ENCODE assay signal across 23 cellular contexts in genomic region chr20:34448517-34448916, GRCh38.
DNase-seq lines count a peak whose midpoint lies in the region; ATAC-seq and TF ChIP-seq lines count a peak whose summit lies in the region.
"Had no signal": no experiment of that assay in that cellular context is flagged by ENCODE, and none has a peak within 500 bp of the region (broad histone marks: within the 10 kb centered on the region; RNA-seq: fewer than 3 reads in every experiment).

No MANE protein-coding gene starts in this region.

- H3K4me3 ChIP-seq in CD8-positive, alpha-beta memory T cell (ENCODE audit: low read length) = no peak overlapping the region
- no peak overlapping the region for H3K4me3 ChIP-seq in SK-N-MC

- no peak for ATAC-seq in effector memory CD8-positive, alpha-beta T cell (replicated peaks)
- no peak for ATAC-seq in natural killer cell

- TF ChIP-seq CTCF in natural killer cell (IDR thresholded peaks at IDR 0.05) (no peak), GM13977 (IDR thresholded peaks at IDR 0.05; ENCODE audit: extremely low read depth, insufficient read depth, missing control alignments) (no peak)

- CTCF ChIA-PET in CD8-positive, alpha-beta memory T cell (lab: Charles Lee) = no interaction called here

- H3K4me1 ChIP-seq in CD8-positive, alpha-beta memory T cell (ENCODE audit: insufficient read depth, low read length) = no peaks in the 10 kb centered on the region

- no peak for DNase-seq in CD8-positive, alpha-beta memory T cell
- no peak for DNase-seq in SK-N-MC (ENCODE audit: low read depth, low spot score)
- DNase-seq in effector memory CD8-positive, alpha-beta T cell = no peak
- no peak for DNase-seq in natural killer cell
- no peak for DNase-seq in GM13977 (ENCODE audit: low spot score)
- no peak for DNase-seq in activated CD4-positive, alpha-beta T cell treated with anti-CD3 and anti-CD28 coated beads for 48 hours
- DNase-seq in HuH-7.5 (ENCODE audit: low spot score) = no peak
- no peak for DNase-seq in NCI-H2196 (lab: John Stamatoyannopoulos, UW; ENCODE audit: unreplicated experiment)
- DNase-seq: Calu3; CD4-positive, alpha-beta memory T cell; DMS153; GOT3; HCEC 1CT; NCI-H1105; NCI-H146; NCI-H2029; NCI-H226; NCI-H524; NCI-H774; NK-92 treated with Interleukin-12 subunit alpha and Interleukin-12 subunit beta, amount 100 ng/mL, for 24 hours; SHP77 treated with DMSO at 0.1 percent for 48 hours had no signal

- peak overlapping the region in 7 of 8 donors; percentile 2 to 90 (median 74) for H3K27ac Mint-ChIP-seq in CD8-positive, alpha-beta memory T cell
- peak overlapping the region; percentile 61 to 82 for H3K27ac Mint-ChIP-seq in effector memory CD8-positive, alpha-beta T cell
- H3K27ac Mint-ChIP-seq in natural killer cell = peak overlapping the region; percentile 89 to 93

- no peaks in the 10 kb centered on the region for H3K27me3 ChIP-seq in CD8-positive, alpha-beta memory T cell (ENCODE audit: insufficient read depth, low read length, poor library complexity, severe bottlenecking)

- H3K9me3 Mint-ChIP-seq in CD8-positive, alpha-beta memory T cell = no peaks in the 10 kb centered on the region
- H3K9me3 Mint-ChIP-seq in effector memory CD8-positive, alpha-beta T cell = no peaks in the 10 kb centered on the region
- no peaks in the 10 kb centered on the region for H3K9me3 Mint-ChIP-seq in natural killer cell
- H3K9me3 Mint-ChIP-seq: CD4-positive, alpha-beta memory T cell; IgD-negative memory B cell had no signal

- intact Hi-C loops in natural killer cell (cut with micrococcal nuclease) = no loop called here

- H3K9ac ChIP-seq in SK-N-MC (ENCODE audit: insufficient read length) = no peak overlapping the region

- in situ Hi-C loops in GM13977 (cut with MboI; ENCODE audit: low pct_unique_long_range_greater_than_20kb, low sequenced_read_pairs, unreplicated experiment) = no loop called here

- no peaks in the 10 kb centered on the region for H3K9me3 ChIP-seq in CD8-positive, alpha-beta memory T cell (ENCODE audit: low read length)
- H3K9me3 ChIP-seq in SK-N-MC (ENCODE audit: low read depth, low read length) = no peaks in the 10 kb centered on the region

- H3K27me3 Mint-ChIP-seq in CD8-positive, alpha-beta memory T cell = no peaks in the 10 kb centered on the region
- no peaks in the 10 kb centered on the region for H3K27me3 Mint-ChIP-seq in effector memory CD8-positive, alpha-beta T cell
- no peaks in the 10 kb centered on the region for H3K27me3 Mint-ChIP-seq in natural killer cell (ENCODE audit: low read depth in 2 of 2)
- H3K27me3 Mint-ChIP-seq: CD4-positive, alpha-beta memory T cell; IgD-negative memory B cell had no signal

- no peak overlapping the region for H3K4me3 Mint-ChIP-seq in CD8-positive, alpha-beta memory T cell
- H3K4me3 Mint-ChIP-seq in effector memory CD8-positive, alpha-beta T cell = peak overlapping the region in 1 of 2 donors; percentile 1
- no peak overlapping the region for H3K4me3 Mint-ChIP-seq in natural killer cell
- H3K4me3 Mint-ChIP-seq: CD4-positive, alpha-beta memory T cell; IgD-negative memory B cell had no signal

- POLR2A ChIA-PET in CD8-positive, alpha-beta memory T cell (lab: Charles Lee) = no interaction called here

- no peak overlapping the region for H3K27ac ChIP-seq in CD8-positive, alpha-beta memory T cell (ENCODE audit: low read depth, low read length)
- peak overlapping the region; percentile 20; the same call in 1 of the 2 replicates for H3K27ac ChIP-seq in SK-N-MC
- H3K27ac ChIP-seq: RWPE1 had no signal

- peaks cover 29 to 36% (median 33%) of the 10 kb centered on the region in 3 donors for H3K4me1 Mint-ChIP-seq in CD8-positive, alpha-beta memory T cell
- peaks cover 13 to 42% of the 10 kb centered on the region in 2 donors for H3K4me1 Mint-ChIP-seq in effector memory CD8-positive, alpha-beta T cell (ENCODE audit: low read depth in 2 of 2)
- peaks cover 47 to 52% of the 10 kb centered on the region in 2 donors for H3K4me1 Mint-ChIP-seq in natural killer cell

- peaks cover 0 to 88% (median 22%) of the 10 kb centered on the region in 3 donors for H3K36me3 Mint-ChIP-seq in CD8-positive, alpha-beta memory T cell
- peaks cover 92% of the 10 kb centered on the region for H3K36me3 Mint-ChIP-seq in effector memory CD8-positive, alpha-beta T cell (ENCODE audit: insufficient read depth)
- peaks cover 33% of the 10 kb centered on the region for H3K36me3 Mint-ChIP-seq in natural killer cell

- H3K36me3 ChIP-seq in CD8-positive, alpha-beta memory T cell (ENCODE audit: insufficient read depth, low read length) = peaks cover 25% of the 10 kb centered on the region
- H3K36me3 ChIP-seq in SK-N-MC (ENCODE audit: insufficient read depth, low read length) = peaks cover 77% of the 10 kb centered on the region
